Comparison of ENCODE assay signal across 12 cellular contexts in the genomic region with DNA sequence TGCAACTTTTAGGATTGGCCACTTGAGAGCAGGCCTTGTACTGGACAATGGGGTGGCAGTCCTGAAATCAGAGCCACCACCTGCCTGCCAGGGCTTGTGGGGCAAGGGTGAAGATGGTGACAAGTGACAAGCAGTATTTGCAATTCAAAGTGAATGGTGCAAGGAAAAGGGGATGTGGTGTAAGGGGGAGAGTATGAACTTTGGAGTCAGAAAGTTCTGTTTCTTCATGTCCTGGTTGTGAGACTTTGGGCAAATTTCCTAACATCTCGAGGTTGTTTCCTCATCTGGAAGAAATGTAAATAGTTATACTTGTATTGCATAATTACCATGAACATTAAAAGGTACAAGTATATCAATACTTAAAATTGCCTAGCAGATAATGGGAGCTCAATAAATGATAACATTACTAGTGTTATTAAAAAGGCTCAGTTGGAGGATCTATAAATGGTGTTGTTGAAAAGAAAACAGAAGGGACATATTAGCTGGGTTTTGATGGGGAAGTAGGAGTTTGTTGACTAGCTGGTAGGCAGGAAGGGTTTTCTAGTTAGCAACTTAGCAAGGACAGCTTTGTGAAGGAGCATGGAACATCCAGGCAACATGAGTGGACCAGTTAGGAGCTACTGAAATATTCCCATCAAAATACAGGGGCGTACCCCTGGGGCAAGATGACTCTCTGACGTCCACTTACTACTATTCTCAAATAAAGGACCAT. TPM values are rescaled to one million over a fixed set of nuclear protein-coding genes. Genes with fewer than 3 reads are reported as not detected.
DNase-seq lines count a peak whose midpoint lies in the region; ATAC-seq and TF ChIP-seq lines count a peak whose summit lies in the region.
"Had no signal": no experiment of that assay in that cellular context is flagged by ENCODE, and none has a peak within 500 bp of the region (broad histone marks: within the 10 kb centered on the region; RNA-seq: fewer than 3 reads in every experiment).

No MANE protein-coding gene starts in this region.

- CTCF ChIA-PET in RWPE1 (lab: Yijun Ruan, JAX) = interaction anchor here (0.6 to 1.1 kb wide), 3 partner anchors 11 to 1652 kb away, joined by 3 to 4 read pairs (median 3); no protein-coding TSS in a partner anchor
- CTCF ChIA-PET in HEK293T (lab: Yijun Ruan, JAX) = interaction anchor here (0.5 kb wide), 1 partner anchor 278 kb away, joined by 4 read pairs; no protein-coding TSS in a partner anchor

- POLR2A ChIA-PET in RWPE1 (lab: Yijun Ruan, JAX; ENCODE audit: low non-redundant PET) = no interaction called here
- POLR2A ChIA-PET in HEK293T (lab: Yijun Ruan, JAX) = interaction anchor here (2.0 kb wide), 1 partner anchor 20 kb away, joined by 5 read pairs; no protein-coding TSS in a partner anchor

- H3K4me3 ChIP-seq in fibroblast of villous mesenchyme (ENCODE audit: low read depth, low read length) (no peak overlapping the region), skeletal muscle cell (ENCODE audit: low read depth, low read length) (no peak overlapping the region)
- H3K4me3 ChIP-seq: tibial nerve had no signal

- peak overlapping the region; percentile 37 for H3K27ac ChIP-seq in RWPE1

- ATAC-seq in HG03097 (IDR thresholded peaks at IDR 0.05; ENCODE audit: low FRiP score, unreplicated experiment) = no peak

- TF ChIP-seq CTCF in RWPE1 (conservative IDR thresholded peaks at IDR 0.05; ENCODE audit: low read depth) (no peak), fibroblast of villous mesenchyme (IDR thresholded peaks at IDR 0.05; ENCODE audit: insufficient read depth, low read depth, low read length) (no peak)

- DNase-seq in GM03348 (ENCODE audit: low spot score) (peak; percentile 41), RWPE1 (ENCODE audit: low spot score) (no peak), fibroblast of villous mesenchyme (ENCODE audit: low read depth) (peak; percentile 88), skeletal muscle cell (ENCODE audit: low read depth) (peak; percentile 26), OCI-M2 (lab: John Stamatoyannopoulos, UW; ENCODE audit: unreplicated experiment) (no peak), HEK293T (ENCODE audit: extremely low spot score) (no peak), NCI-H748 (lab: John Stamatoyannopoulos, UW; ENCODE audit: unreplicated experiment) (no peak)
- DNase-seq: activated CD4-positive, alpha-beta T cell treated with anti-CD3 and anti-CD28 coated beads for 4 hours; DMS53; foreskin melanocyte had no signal

TF ChIP-seq in HEK293T, 16 proteins besides CTCF, POLR2A, EP300 and RAD21:
- TF ChIP-seq SP1 (IDR thresholded peaks at IDR 0.05) (no peak), LEF1 (IDR thresholded peaks at IDR 0.05; ENCODE audit: borderline replicate concordance) (no peak), CTBP1 (IDR thresholded peaks at IDR 0.05; ENCODE audit: borderline replicate concordance) (no peak), ELF4 (IDR thresholded peaks at IDR 0.05) (no peak), FOXM1 (IDR thresholded peaks at IDR 0.05; ENCODE audit: borderline replicate concordance) (no peak), TARDBP (IDR thresholded peaks at IDR 0.05) (no peak), NFRKB (IDR thresholded peaks at IDR 0.05) (no peak), ARNT (IDR thresholded peaks at IDR 0.05) (no peak), L3MBTL2 (conservative IDR thresholded peaks at IDR 0.05) (no peak), BHLHE40 (IDR thresholded peaks at IDR 0.05; ENCODE audit: borderline replicate concordance) (no peak), HDGF (IDR thresholded peaks at IDR 0.05; ENCODE audit: borderline replicate concordance) (no peak), SUZ12 (IDR thresholded peaks at IDR 0.05) (no peak)
- TF ChIP-seq, protein P1, sequence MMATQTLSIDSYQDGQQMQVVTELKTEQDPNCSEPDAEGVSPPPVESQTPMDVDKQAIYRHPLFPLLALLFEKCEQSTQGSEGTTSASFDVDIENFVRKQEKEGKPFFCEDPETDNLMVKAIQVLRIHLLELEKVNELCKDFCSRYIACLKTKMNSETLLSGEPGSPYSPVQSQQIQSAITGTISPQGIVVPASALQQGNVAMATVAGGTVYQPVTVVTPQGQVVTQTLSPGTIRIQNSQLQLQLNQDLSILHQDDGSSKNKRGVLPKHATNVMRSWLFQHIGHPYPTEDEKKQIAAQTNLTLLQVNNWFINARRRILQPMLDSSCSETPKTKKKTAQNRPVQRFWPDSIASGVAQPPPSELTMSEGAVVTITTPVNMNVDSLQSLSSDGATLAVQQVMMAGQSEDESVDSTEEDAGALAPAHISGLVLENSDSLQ (IDR thresholded peaks at IDR 0.05) = no peak

RNA-seq across cellular contexts. Expression of a gene that starts 21.3 kb away (rescaled TPM):
- total RNA-seq in fibroblast of villous mesenchyme = 4.3 and 5.5 TPM in 2 replicates

RNA-seq across cellular contexts. Expression of a gene that starts 57.6 kb away (rescaled TPM):
- 35.4 and 41.5 TPM in 2 replicates for total RNA-seq in fibroblast of villous mesenchyme

Comparison
In these comparisons a context has a peak if more than half of its experiments do, and no peak if none do; other contexts are left out.
1. DNase-seq: peak in GM03348 (single experiment), fibroblast of villous mesenchyme (single experiment) and skeletal muscle cell (single experiment); none in RWPE1 (single experiment), OCI-M2 (single experiment), HEK293T (single experiment) and NCI-H748 (single experiment).